1 cellular context compared by ENCODE assay signal in genomic region chr15:62494144-62494543, GRCh38.
TF ChIP-seq lines count a peak whose summit lies in the region.

No MANE protein-coding gene starts in this region.

TF ChIP-seq in GM23338, 12 proteins besides CTCF, POLR2A, EP300 and RAD21 (continued from another document):
- TF ChIP-seq REST (IDR thresholded peaks at IDR 0.05; ENCODE audit: unreplicated experiment) (no peak), STAT1 (IDR thresholded peaks at IDR 0.05; ENCODE audit: unreplicated experiment) (no peak)
